ENCODE assay signal across 10 cellular contexts in genomic region chr1:54254055-54254454, GRCh38. TPM values are rescaled to one million over a fixed set of nuclear protein-coding genes. Genes with fewer than 3 reads are reported as not detected.
DNase-seq lines count a peak whose midpoint lies in the region; ATAC-seq and TF ChIP-seq lines count a peak whose summit lies in the region.
"Had no signal": no experiment of that assay in that cellular context is flagged by ENCODE, and none has a peak within 500 bp of the region (broad histone marks: within the 10 kb centered on the region; RNA-seq: fewer than 3 reads in every experiment).

No MANE protein-coding gene starts in this region.

- no peaks in the 10 kb centered on the region for H3K4me1 Mint-ChIP-seq in activated CD8-positive, alpha-beta T cell treated with anti-CD3 and anti-CD28 coated beads for 36 hours (ENCODE audit: low read depth)

- H3K4me1 ChIP-seq in heart left ventricle (peaks cover 0 to 24% (median 11%) of the 10 kb centered on the region in 12 donors), uterus (peaks cover 0 to 9% of the 10 kb centered on the region in 2 donors), gastrocnemius medialis (peaks cover 6 to 10% of the 10 kb centered on the region in 2 donors)

- H3K36me3 ChIP-seq in heart left ventricle (peaks cover 0 to 28% (median 4%) of the 10 kb centered on the region in 9 donors), uterus (no peaks in the 10 kb centered on the region), gastrocnemius medialis (no peaks in the 10 kb centered on the region)
- H3K36me3 ChIP-seq: ovary had no signal

- ATAC-seq in Right ventricle myocardium inferior (no peak), heart left ventricle (no peak), gastrocnemius medialis (no peak)
- no peak for ATAC-seq in activated CD8-positive, alpha-beta T cell treated with anti-CD3 and anti-CD28 coated beads for 36 hours
- ATAC-seq: T-helper 17 cell had no signal

- no peak for TF ChIP-seq POLR2A in heart left ventricle (IDR thresholded peaks at IDR 0.05)
- TF ChIP-seq POLR2A in uterus (IDR thresholded peaks at IDR 0.05) = no peak
- no peak for TF ChIP-seq POLR2A in gastrocnemius medialis (IDR thresholded peaks at IDR 0.05)

- H3K9me3 ChIP-seq in heart left ventricle (no peaks in the 10 kb centered on the region), uterus (no peaks in the 10 kb centered on the region), gastrocnemius medialis (no peaks in the 10 kb centered on the region)
- H3K9me3 ChIP-seq: ovary had no signal

- TF ChIP-seq CTCF in heart left ventricle (IDR thresholded peaks at IDR 0.05) (no peak), RWPE1 (conservative IDR thresholded peaks at IDR 0.05; ENCODE audit: low read depth) (no peak), fibroblast of mammary gland (conservative IDR thresholded peaks at IDR 0.05; ENCODE audit: control insufficient read depth, insufficient read depth, low read depth, low read length) (no peak), uterus (IDR thresholded peaks at IDR 0.05) (no peak), gastrocnemius medialis (IDR thresholded peaks at IDR 0.05 in 4 of 5, conservative IDR thresholded peaks at IDR 0.05 in 1 of 5) (no peak)
- TF ChIP-seq CTCF in activated CD8-positive, alpha-beta T cell treated with anti-CD3 and anti-CD28 coated beads for 36 hours (IDR thresholded peaks at IDR 0.05) = no peak

- H3K27ac Mint-ChIP-seq in activated CD8-positive, alpha-beta T cell treated with anti-CD3 and anti-CD28 coated beads for 36 hours = no peak overlapping the region

- H3K4me3 ChIP-seq in heart left ventricle = no peak overlapping the region
- no peak overlapping the region for H3K4me3 ChIP-seq in fibroblast of mammary gland (ENCODE audit: control insufficient read depth, low read depth, low read length)
- no peak overlapping the region for H3K4me3 ChIP-seq in uterus
- no peak overlapping the region for H3K4me3 ChIP-seq in gastrocnemius medialis
- H3K4me3 ChIP-seq: ovary had no signal

- H3K27me3 Mint-ChIP-seq in activated CD8-positive, alpha-beta T cell treated with anti-CD3 and anti-CD28 coated beads for 36 hours = no peaks in the 10 kb centered on the region
- H3K27me3 Mint-ChIP-seq: T-helper 17 cell had no signal

- intact Hi-C loops in Right ventricle myocardium inferior (cut with DNase I) (no loop called here), heart left ventricle (cut with DNase I) (no loop called here), uterus (cut with DNase I; ENCODE audit: low total_unique reads) (no loop called here), gastrocnemius medialis (cut with DNase I; ENCODE audit: low total_unique reads) (no loop called here)
- intact Hi-C loops in activated CD8-positive, alpha-beta T cell treated with anti-CD3 and anti-CD28 coated beads for 36 hours (cut with micrococcal nuclease) = no loop called here

- no peaks in the 10 kb centered on the region for H3K9me3 Mint-ChIP-seq in activated CD8-positive, alpha-beta T cell treated with anti-CD3 and anti-CD28 coated beads for 36 hours

- H3K4me3 Mint-ChIP-seq in activated CD8-positive, alpha-beta T cell treated with anti-CD3 and anti-CD28 coated beads for 36 hours = no peak overlapping the region
- H3K4me3 Mint-ChIP-seq: T-helper 17 cell had no signal

- POLR2A ChIA-PET in RWPE1 (lab: Yijun Ruan, JAX; ENCODE audit: low non-redundant PET) = no interaction called here
- POLR2A ChIA-PET in activated CD8-positive, alpha-beta T cell treated with anti-CD3 and anti-CD28 coated beads for 36 hours (lab: Charles Lee) = interaction anchor here (1.6 kb wide), 1 partner anchor 54 kb away, joined by 5 read pairs; the partner anchor contains the start of genes CYB5RL and MRPL37

- H3K27ac ChIP-seq in heart left ventricle (no peak overlapping the region), RWPE1 (peak overlapping the region; percentile 75), uterus (peak overlapping the region in 1 of 2 donors; percentile 29), gastrocnemius medialis (peak overlapping the region in 1 of 4 donors; percentile 20)

- DNase-seq in Right ventricle myocardium inferior (ENCODE audit: missing footprints) = peak; percentile 37
- DNase-seq in heart left ventricle = no peak
- DNase-seq in RWPE1 (ENCODE audit: low spot score) = peak; percentile 47
- DNase-seq in fibroblast of mammary gland (ENCODE audit: low read depth) = peak; percentile 63
- peak; percentile 54 to 59 for DNase-seq in uterus
- no peak for DNase-seq in activated CD8-positive, alpha-beta T cell treated with anti-CD3 and anti-CD28 coated beads for 36 hours
- DNase-seq in gastrocnemius medialis = no peak
- DNase-seq in T-helper 9 cell = no peak
- DNase-seq: T-helper 17 cell had no signal

- H3K36me3 Mint-ChIP-seq in activated CD8-positive, alpha-beta T cell treated with anti-CD3 and anti-CD28 coated beads for 36 hours (ENCODE audit: low read depth) = peaks cover 1% of the 10 kb centered on the region

- H3K27me3 ChIP-seq in heart left ventricle (no peaks in the 10 kb centered on the region), uterus (no peaks in the 10 kb centered on the region), gastrocnemius medialis (no peaks in the 10 kb centered on the region)
- H3K27me3 ChIP-seq: ovary had no signal

- CTCF ChIA-PET in RWPE1 (lab: Yijun Ruan, JAX) = interaction anchor here (1.1 kb wide), 1 partner anchor 35 kb away, joined by 3 read pairs; no protein-coding TSS in a partner anchor
- CTCF ChIA-PET in activated CD8-positive, alpha-beta T cell treated with anti-CD3 and anti-CD28 coated beads for 36 hours (lab: Charles Lee) = interaction anchor here (1.0 kb wide), 1 partner anchor 236 kb away, joined by 3 read pairs; no protein-coding TSS in a partner anchor

- WGBS in heart left ventricle, 4 donors = 39 to 61% (median 49%) methylated on average over 10 of the region's 10 CpGs

- in situ Hi-C loops in gastrocnemius medialis (cut with MboI; ENCODE audit: low sequenced_read_pairs in 4 of 4) = loop anchor here in 3 of 4 donors (25.0 kb wide), 1 partner anchor 233 kb away; no protein-coding TSS in a partner anchor

RNA-seq across cellular contexts. Expression of gene MRPL37, which starts 54.1 kb away (rescaled TPM):
- total RNA-seq in Right ventricle myocardium inferior = 85.2 TPM
- total RNA-seq in heart left ventricle = 100 to 1,000 TPM in 2 of 9 donors, 10 to 100 TPM in 7; 75.6 to 122 (median 89.3) TPM
- polyA plus RNA-seq in heart left ventricle = 10 to 100 TPM; 46.7 to 78.1 TPM
- total RNA-seq in uterus = 10 to 100 TPM in 3 of 4 donors, 1 to 10 TPM in 1; 4.4 to 52.9 (median 39.0) TPM
- 100 to 1,000 TPM; 194 to 198 TPM for total RNA-seq in activated CD8-positive, alpha-beta T cell treated with anti-CD3 and anti-CD28 coated beads for 36 hours
- total RNA-seq in gastrocnemius medialis = 100 to 1,000 TPM in 3 of 4 donors, 10 to 100 TPM in 1; 91.6 to 141 (median 121) TPM

RNA-seq across cellular contexts. Expression of gene CYB5RL, which starts 54.2 kb away (rescaled TPM):
- total RNA-seq in Right ventricle myocardium inferior (3.9 TPM), heart left ventricle (1 to 10 TPM; 2.8 to 7.5 (median 4.4) TPM), uterus (10 to 100 TPM in 1 of 4 donors, 1 to 10 TPM in 3; 1.3 to 11.6 (median 6.6) TPM), gastrocnemius medialis (1 to 10 TPM; 1.8 to 5.8 (median 3.4) TPM)
- 1 to 10 TPM; 2.2 to 2.7 TPM for polyA plus RNA-seq in heart left ventricle
- total RNA-seq in activated CD8-positive, alpha-beta T cell treated with anti-CD3 and anti-CD28 coated beads for 36 hours = 10 to 100 TPM; 11.4 to 12.6 TPM

Comparison
In these comparisons a context has a peak if more than half of its experiments do, and no peak if none do; other contexts are left out.
1. DNase-seq: peak in Right ventricle myocardium inferior (single experiment), RWPE1 (single experiment), fibroblast of mammary gland (single experiment) and uterus (2 of 2); none in heart left ventricle (0 of 5), activated CD8-positive, alpha-beta T cell treated with anti-CD3 and anti-CD28 coated beads for 36 hours (single experiment), gastrocnemius medialis (0 of 2) and T-helper 9 cell (single experiment).